8 cellular contexts compared by ENCODE assay signal in genomic region chr15:43134157-43134637, GRCh38. TPM values are rescaled to one million over a fixed set of nuclear protein-coding genes. Genes with fewer than 3 reads are reported as not detected.
A peak's percentile ranks its signal among the peaks of the same experiment; 100 is the strongest.
DNase-seq lines count a peak whose midpoint lies in the region; ATAC-seq and TF ChIP-seq lines count a peak whose summit lies in the region.

No MANE protein-coding gene starts in this region.

- TF ChIP-seq POLR2A in sigmoid colon (IDR thresholded peaks at IDR 0.05), result no peak

- H3K9me3 ChIP-seq in sigmoid colon, result no peaks in the 10 kb centered on the region

- DNase-seq in GM10266 (ENCODE audit: extremely low spot score), result peak; percentile 29
- DNase-seq in activated CD8-positive, alpha-beta T cell treated with anti-CD3 and anti-CD28 coated beads, Interleukin-2, amount 10 ng/mL, durations not matched to agents 7 days and 5 days, result peak; percentile 39
- DNase-seq in glutamatergic neuron, result no peak
- DNase-seq in sigmoid colon, result no peak
- no peak for DNase-seq in NCI-H128 (lab: John Stamatoyannopoulos, UW; ENCODE audit: unreplicated experiment)
- no peak for DNase-seq in NCI-H1048 (lab: John Stamatoyannopoulos, UW)

- peak overlapping the region; percentile 89 for H3K4me3 Mint-ChIP-seq in activated CD8-positive, alpha-beta T cell treated with anti-CD3 and anti-CD28 coated beads, Interleukin-2, amount 10 ng/mL, durations not matched to agents 7 days and 5 days
- H3K4me3 Mint-ChIP-seq in glutamatergic neuron (ENCODE audit: unreplicated experiment), result peak overlapping the region; percentile 90

- WGBS in sigmoid colon, 2 donors, result 4 to 12% methylated on average over 12 of the region's 12 CpGs

- peaks cover 38% of the 10 kb centered on the region for H3K36me3 Mint-ChIP-seq in activated CD8-positive, alpha-beta T cell treated with anti-CD3 and anti-CD28 coated beads, Interleukin-2, amount 10 ng/mL, durations not matched to agents 7 days and 5 days (ENCODE audit: low read depth)
- H3K36me3 Mint-ChIP-seq in glutamatergic neuron (ENCODE audit: unreplicated experiment), result peaks cover 4% of the 10 kb centered on the region

- peak overlapping the region; percentile 91 for H3K27ac Mint-ChIP-seq in activated CD8-positive, alpha-beta T cell treated with anti-CD3 and anti-CD28 coated beads, Interleukin-2, amount 10 ng/mL, durations not matched to agents 7 days and 5 days
- peak overlapping the region; percentile 62 for H3K27ac Mint-ChIP-seq in glutamatergic neuron (ENCODE audit: unreplicated experiment)

- H3K4me1 ChIP-seq in sigmoid colon, result peaks cover 0 to 23% (median 11%) of the 10 kb centered on the region in 4 donors

- H3K27me3 Mint-ChIP-seq in activated CD8-positive, alpha-beta T cell treated with anti-CD3 and anti-CD28 coated beads, Interleukin-2, amount 10 ng/mL, durations not matched to agents 7 days and 5 days (ENCODE audit: low read depth), result peaks cover 8% of the 10 kb centered on the region
- peaks cover 4% of the 10 kb centered on the region for H3K27me3 Mint-ChIP-seq in glutamatergic neuron (ENCODE audit: unreplicated experiment)

- no peaks in the 10 kb centered on the region for H3K27me3 ChIP-seq in sigmoid colon

- no peak for TF ChIP-seq EP300 in sigmoid colon (IDR thresholded peaks at IDR 0.05)

- peak overlapping the region; percentile 68 to 93 (median 82) for H3K4me3 ChIP-seq in sigmoid colon

- H3K36me3 ChIP-seq in sigmoid colon, result peaks cover 9 to 34% (median 20%) of the 10 kb centered on the region in 4 donors

- TF ChIP-seq CTCF in GM10266 (IDR thresholded peaks at IDR 0.05; ENCODE audit: control insufficient read depth, insufficient read depth, low read depth, missing control alignments) (no peak), glutamatergic neuron (IDR thresholded peaks at IDR 0.05; ENCODE audit: partially characterized antibody, unreplicated experiment) (no peak), sigmoid colon (IDR thresholded peaks at IDR 0.05) (no peak)

- H3K4me1 Mint-ChIP-seq in activated CD8-positive, alpha-beta T cell treated with anti-CD3 and anti-CD28 coated beads, Interleukin-2, amount 10 ng/mL, durations not matched to agents 7 days and 5 days (ENCODE audit: low read depth), result peaks cover 38% of the 10 kb centered on the region
- H3K4me1 Mint-ChIP-seq in glutamatergic neuron (ENCODE audit: low read depth, unreplicated experiment), result peaks cover 3% of the 10 kb centered on the region

- CTCF ChIA-PET in activated CD8-positive, alpha-beta T cell treated with anti-CD3 and anti-CD28 coated beads, Interleukin-2, amount 10 ng/mL, durations not matched to agents 7 days and 5 days (lab: Charles Lee), result interaction anchor here (1.0 kb wide), 1 partner anchor 151 kb away, joined by 3 read pairs; no protein-coding TSS in a partner anchor

- ATAC-seq in HG02938 (IDR thresholded peaks at IDR 0.05; ENCODE audit: unreplicated experiment), result peak; percentile 20
- peak; percentile 22 for ATAC-seq in activated CD8-positive, alpha-beta T cell treated with anti-CD3 and anti-CD28 coated beads, Interleukin-2, amount 10 ng/mL, durations not matched to agents 7 days and 5 days
- no peak for ATAC-seq in HG03442 (IDR thresholded peaks at IDR 0.05; ENCODE audit: unreplicated experiment)

- POLR2A ChIA-PET in activated CD8-positive, alpha-beta T cell treated with anti-CD3 and anti-CD28 coated beads, Interleukin-2, amount 10 ng/mL, durations not matched to agents 7 days and 5 days (lab: Charles Lee), result interaction anchor here (1.0 to 1.6 kb wide), 4 partner anchors 12 to 28 kb away, joined by 3 to 4 read pairs (median 4); partner anchors contain the start of gene UBR1

- intact Hi-C loops in sigmoid colon (cut with DNase I), result loop anchor here (2.0 kb wide), 1 partner anchor 35 kb away; no protein-coding TSS in a partner anchor

- peaks cover 4% of the 10 kb centered on the region for H3K9me3 Mint-ChIP-seq in activated CD8-positive, alpha-beta T cell treated with anti-CD3 and anti-CD28 coated beads, Interleukin-2, amount 10 ng/mL, durations not matched to agents 7 days and 5 days (ENCODE audit: insufficient read depth)
- H3K9me3 Mint-ChIP-seq in glutamatergic neuron (ENCODE audit: unreplicated experiment), result peaks cover 1% of the 10 kb centered on the region

- H3K27ac ChIP-seq in sigmoid colon, result peak overlapping the region; percentile 86 to 89 (median 88)

RNA-seq across cellular contexts. Expression of gene TMEM62, which starts 0.8 kb away (rescaled TPM):
- total RNA-seq in activated CD8-positive, alpha-beta T cell treated with anti-CD3 and anti-CD28 coated beads, Interleukin-2, amount 10 ng/mL, durations not matched to agents 7 days and 5 days, result 10 to 100 TPM; 20.4 to 21.9 TPM
- total RNA-seq in glutamatergic neuron (ENCODE audit: unreplicated experiment), result 19.1 TPM
- total RNA-seq in sigmoid colon, result 10 to 100 TPM; 26.6 to 35.2 (median 33.2) TPM
- 10 to 100 TPM; 10.2 to 27.4 (median 10.8) TPM for polyA plus RNA-seq in sigmoid colon

RNA-seq across cellular contexts. Expression of gene UBR1, which starts 28.4 kb away (rescaled TPM):
- total RNA-seq in activated CD8-positive, alpha-beta T cell treated with anti-CD3 and anti-CD28 coated beads, Interleukin-2, amount 10 ng/mL, durations not matched to agents 7 days and 5 days, result 10 to 100 TPM; 35.4 to 39.5 TPM
- total RNA-seq in glutamatergic neuron (ENCODE audit: unreplicated experiment) (39.9 TPM), sigmoid colon (10 to 100 TPM; 35.3 to 44.7 (median 41.9) TPM)
- polyA plus RNA-seq in sigmoid colon, result 1 to 10 TPM; 2.4 to 9.4 (median 3.7) TPM

RNA-seq across cellular contexts. Expression of gene CCNDBP1, which starts 51.0 kb away (rescaled TPM):
- 10 to 100 TPM; 58.0 to 63.2 TPM for total RNA-seq in activated CD8-positive, alpha-beta T cell treated with anti-CD3 and anti-CD28 coated beads, Interleukin-2, amount 10 ng/mL, durations not matched to agents 7 days and 5 days
- total RNA-seq in glutamatergic neuron (ENCODE audit: unreplicated experiment), result 86.8 TPM
- 10 to 100 TPM; 39.1 to 80.5 (median 49.8) TPM for total RNA-seq in sigmoid colon
- 100 to 1,000 TPM in 1 of 3 donors, 10 to 100 TPM in 2; 52.1 to 109 (median 95.5) TPM for polyA plus RNA-seq in sigmoid colon

Comparison
In these comparisons a context has a peak if more than half of its experiments do, and no peak if none do; other contexts are left out.
1. DNase-seq: peak in GM10266 (single experiment) and activated CD8-positive, alpha-beta T cell treated with anti-CD3 and anti-CD28 coated beads, Interleukin-2, amount 10 ng/mL, durations not matched to agents 7 days and 5 days (single experiment); none in glutamatergic neuron (single experiment), sigmoid colon (single experiment), NCI-H128 (single experiment) and NCI-H1048 (single experiment).